In genomic region chr12:68800294-68800693, GRCh38 we compare ENCODE assay signal across 13 cellular contexts.
"Had no signal": no experiment of that assay in that cellular context is flagged by ENCODE, and none has a peak within 500 bp of the region (broad histone marks: within the 10 kb centered on the region; RNA-seq: fewer than 3 reads in every experiment).

No MANE protein-coding gene starts in this region.

- H3K9me3 ChIP-seq: psoas muscle had no signal

- ATAC-seq: activated T-helper 17 cell treated with anti-CD3 and anti-CD28 coated beads, Interleukin-2, amount 50 U/mL, for 72 hours; foreskin keratinocyte; naive thymus-derived CD4-positive, alpha-beta T cell; psoas muscle; sciatic nerve had no signal

- H3K27ac ChIP-seq: foreskin keratinocyte, psoas muscle had no signal

- H3K4me3 ChIP-seq: psoas muscle had no signal

- H3K4me1 ChIP-seq: psoas muscle had no signal

- DNase-seq: activated B cell treated with CpG ODN at 0.5 μM for 24 hours; activated CD4-positive, alpha-beta T cell treated with anti-CD3 and anti-CD28 coated beads, Interleukin-2, amount 10 ng/mL, durations not matched to agents 7 days and 5 days; activated T-cell treated with anti-CD3 and anti-CD28 coated beads for 4 hours; dermis blood vessel endothelial cell; endodermal cell; foreskin keratinocyte; immature natural killer cell; naive thymus-derived CD4-positive, alpha-beta T cell; nucleus accumbens; psoas muscle; stimulated activated naive CD4-positive, alpha-beta T cell treated with Interleukin-2 at 50 U/mL for 16 hours had no signal

- H3K27me3 ChIP-seq: foreskin keratinocyte had no signal
